8 cellular contexts compared by ENCODE assay signal in genomic region chr9:27548055-27548741, GRCh38. TPM values are rescaled to one million over a fixed set of nuclear protein-coding genes. Genes with fewer than 3 reads are reported as not detected.
DNase-seq lines count a peak whose midpoint lies in the region; FAIRE-seq and TF ChIP-seq lines count a peak whose summit lies in the region.

No MANE protein-coding gene starts in this region.

- H3K27ac Mint-ChIP-seq in CD14-positive monocyte = peak overlapping the region in 2 of 7 donors; percentile 37 to 40
- no peak overlapping the region for H3K27ac Mint-ChIP-seq in activated naive CD4-positive, alpha-beta T cell treated with anti-CD3 and anti-CD28 coated beads, Interleukin-2, amount 10 ng/mL, durations not matched to agents 7 days and 5 days

- H2AFZ ChIP-seq in SU-DHL-6 (ENCODE audit: low read depth, low read length, severe bottlenecking) = no peak overlapping the region

- H3K27ac ChIP-seq in SU-DHL-6 (ENCODE audit: low read depth, low read length) = no peak overlapping the region
- H3K27ac ChIP-seq in small intestine (ENCODE audit: low read depth in 1 of 2, low read length in 1 of 2) = no peak overlapping the region

- no peaks in the 10 kb centered on the region for H3K4me1 ChIP-seq in small intestine (ENCODE audit: control insufficient read depth in 2 of 2, insufficient read depth in 1 of 2, low read depth in 1 of 2, low read length in 1 of 2)

- H3K4me3 ChIP-seq in SU-DHL-6 (ENCODE audit: insufficient read depth, low read length, poor library complexity, severe bottlenecking) = no peak overlapping the region
- no peak overlapping the region for H3K4me3 ChIP-seq in small intestine (ENCODE audit: low read depth in 1 of 2, low read length in 2 of 2)

- intact Hi-C loops in CD14-positive monocyte (cut with micrococcal nuclease) = no loop called here

- TF ChIP-seq CTCF in CD14-positive monocyte (IDR thresholded peaks at IDR 0.05) (peak; percentile 32), SU-DHL-6 (IDR thresholded peaks at IDR 0.05; ENCODE audit: insufficient read depth, low read length, poor library complexity, severe bottlenecking) (peak; percentile 29)

- no peaks in the 10 kb centered on the region for H3K79me2 ChIP-seq in SU-DHL-6 (ENCODE audit: insufficient read depth, low read length)

- no peaks in the 10 kb centered on the region for H3K9me2 ChIP-seq in SU-DHL-6 (replicated peaks; ENCODE audit: insufficient read depth, low read length)

- WGBS in small intestine, 3 donors = 43 to 52% (median 51%) methylated on average over 10 of the region's 10 CpGs

- H3K4me3 Mint-ChIP-seq in CD14-positive monocyte = no peak overlapping the region
- H3K4me3 Mint-ChIP-seq in activated naive CD4-positive, alpha-beta T cell treated with anti-CD3 and anti-CD28 coated beads, Interleukin-2, amount 10 ng/mL, durations not matched to agents 7 days and 5 days = no peak overlapping the region

- H3K9me3 ChIP-seq in SU-DHL-6 (ENCODE audit: insufficient read depth, low read length) = no peaks in the 10 kb centered on the region
- H3K9me3 ChIP-seq in small intestine (ENCODE audit: control insufficient read depth, low read depth) = no peaks in the 10 kb centered on the region

- H3K9me3 Mint-ChIP-seq in CD14-positive monocyte = no peaks in the 10 kb centered on the region
- H3K9me3 Mint-ChIP-seq in activated naive CD4-positive, alpha-beta T cell treated with anti-CD3 and anti-CD28 coated beads, Interleukin-2, amount 10 ng/mL, durations not matched to agents 7 days and 5 days = no peaks in the 10 kb centered on the region

- H3K36me3 Mint-ChIP-seq in CD14-positive monocyte = peaks cover 75 to 86% of the 10 kb centered on the region in 2 donors
- peaks cover 25% of the 10 kb centered on the region for H3K36me3 Mint-ChIP-seq in activated naive CD4-positive, alpha-beta T cell treated with anti-CD3 and anti-CD28 coated beads, Interleukin-2, amount 10 ng/mL, durations not matched to agents 7 days and 5 days

- no peaks in the 10 kb centered on the region for H3K27me3 Mint-ChIP-seq in CD14-positive monocyte (ENCODE audit: low read depth in 3 of 3)
- H3K27me3 Mint-ChIP-seq in activated naive CD4-positive, alpha-beta T cell treated with anti-CD3 and anti-CD28 coated beads, Interleukin-2, amount 10 ng/mL, durations not matched to agents 7 days and 5 days = no peaks in the 10 kb centered on the region

- H3K4me1 Mint-ChIP-seq in CD14-positive monocyte = no peaks in the 10 kb centered on the region
- no peaks in the 10 kb centered on the region for H3K4me1 Mint-ChIP-seq in activated naive CD4-positive, alpha-beta T cell treated with anti-CD3 and anti-CD28 coated beads, Interleukin-2, amount 10 ng/mL, durations not matched to agents 7 days and 5 days

- FAIRE-seq in small intestine (lab: Jason Lieb, UNC) = peak; percentile 83

- no peaks in the 10 kb centered on the region for H4K20me1 ChIP-seq in SU-DHL-6 (ENCODE audit: low read depth, low read length)

- CTCF ChIA-PET in activated naive CD4-positive, alpha-beta T cell treated with anti-CD3 and anti-CD28 coated beads, Interleukin-2, amount 10 ng/mL, durations not matched to agents 7 days and 5 days (lab: Charles Lee) = interaction anchor here (0.8 to 5.8 kb wide), 6 partner anchors 14 to 235 kb away, joined by 3 to 57 read pairs (median 3); no protein-coding TSS in a partner anchor

- H3K36me3 ChIP-seq in SU-DHL-6 (ENCODE audit: low read length) (peaks cover 10% of the 10 kb centered on the region; the same call in 1 of the 2 replicates), small intestine (ENCODE audit: control insufficient read depth in 2 of 2, insufficient read depth in 2 of 2, low read length in 2 of 2) (peaks cover 0 to 2% of the 10 kb centered on the region in 2 donors)

- no peak for DNase-seq in CD14-positive monocyte (ENCODE audit: low spot score)
- peak; percentile 50 for DNase-seq in HCEC 1CT
- DNase-seq in glomerular visceral epithelial cell (ENCODE audit: extremely low spot score) = peak; percentile 18
- DNase-seq in small intestine = peak; percentile 59
- DNase-seq in activated naive CD4-positive, alpha-beta T cell treated with anti-CD3 and anti-CD28 coated beads, Interleukin-2, amount 10 ng/mL, durations not matched to agents 7 days and 5 days = no peak
- no peak for DNase-seq in stimulated activated CD4-positive, alpha-beta T cell treated with anti-CD3 and anti-CD28 coated beads, Interleukin-4, amount 100 ng/mL, for 1 hour
- no peak for DNase-seq in activated CD4-positive, CD25-positive, alpha-beta regulatory T cell (lab: John Stamatoyannopoulos, UW)

- H3K4me2 ChIP-seq in SU-DHL-6 (ENCODE audit: low read depth, low read length, poor library complexity, severe bottlenecking) = no peak overlapping the region

- H3F3A ChIP-seq in SU-DHL-6 (ENCODE audit: insufficient read depth) = no peaks in the 10 kb centered on the region; the same call in 1 of the 2 replicates

- no peak overlapping the region for H3K9ac ChIP-seq in SU-DHL-6 (ENCODE audit: low read length)

- H3K27me3 ChIP-seq in SU-DHL-6 (ENCODE audit: low read length) (no peaks in the 10 kb centered on the region), small intestine (ENCODE audit: control insufficient read depth in 2 of 2, insufficient read depth in 2 of 2, low read length in 2 of 2) (no peaks in the 10 kb centered on the region)

RNA-seq across cellular contexts. Expression of gene MOB3B, which starts 18.6 kb away (rescaled TPM):
- polyA plus RNA-seq in CD14-positive monocyte (1 to 10 TPM; 1.2 to 1.4 TPM), small intestine (10 to 100 TPM; 16.9 to 21.3 (median 18.1) TPM)

RNA-seq across cellular contexts. Expression of gene IFNK, which starts 24.1 kb away (rescaled TPM):
- polyA plus RNA-seq in CD14-positive monocyte = not detected
- polyA plus RNA-seq in small intestine = not detected

RNA-seq across cellular contexts. Expression of gene C9orf72, which starts 25.1 kb away (rescaled TPM):
- polyA plus RNA-seq in CD14-positive monocyte (100 to 1,000 TPM; 105 to 128 TPM), small intestine (1 to 10 TPM; 4.2 to 6.0 (median 4.6) TPM)

Comparison
In these comparisons a context has a peak if more than half of its experiments do, and no peak if none do; other contexts are left out.
1. DNase-seq: peak in HCEC 1CT (single experiment), glomerular visceral epithelial cell (single experiment) and small intestine (single experiment); none in CD14-positive monocyte (single experiment), activated naive CD4-positive, alpha-beta T cell treated with anti-CD3 and anti-CD28 coated beads, Interleukin-2, amount 10 ng/mL, durations not matched to agents 7 days and 5 days (single experiment), stimulated activated CD4-positive, alpha-beta T cell treated with anti-CD3 and anti-CD28 coated beads, Interleukin-4, amount 100 ng/mL, for 1 hour (single experiment) and activated CD4-positive, CD25-positive, alpha-beta regulatory T cell (0 of 4).
2. RNA of gene MOB3B, which starts 18.6 kb away (polyA plus RNA-seq): 16.9 to 21.3 TPM in small intestine; 1.2 to 1.4 TPM in CD14-positive monocyte; every median in the first group is over 4 times any median in the second.
3. RNA of gene C9orf72, which starts 25.1 kb away (polyA plus RNA-seq): 105 to 128 TPM in CD14-positive monocyte; 4.2 to 6.0 TPM in small intestine; every median in the first group is over 10 times any median in the second.